ENCODE assay signal across 13 cellular contexts in the genomic region with DNA sequence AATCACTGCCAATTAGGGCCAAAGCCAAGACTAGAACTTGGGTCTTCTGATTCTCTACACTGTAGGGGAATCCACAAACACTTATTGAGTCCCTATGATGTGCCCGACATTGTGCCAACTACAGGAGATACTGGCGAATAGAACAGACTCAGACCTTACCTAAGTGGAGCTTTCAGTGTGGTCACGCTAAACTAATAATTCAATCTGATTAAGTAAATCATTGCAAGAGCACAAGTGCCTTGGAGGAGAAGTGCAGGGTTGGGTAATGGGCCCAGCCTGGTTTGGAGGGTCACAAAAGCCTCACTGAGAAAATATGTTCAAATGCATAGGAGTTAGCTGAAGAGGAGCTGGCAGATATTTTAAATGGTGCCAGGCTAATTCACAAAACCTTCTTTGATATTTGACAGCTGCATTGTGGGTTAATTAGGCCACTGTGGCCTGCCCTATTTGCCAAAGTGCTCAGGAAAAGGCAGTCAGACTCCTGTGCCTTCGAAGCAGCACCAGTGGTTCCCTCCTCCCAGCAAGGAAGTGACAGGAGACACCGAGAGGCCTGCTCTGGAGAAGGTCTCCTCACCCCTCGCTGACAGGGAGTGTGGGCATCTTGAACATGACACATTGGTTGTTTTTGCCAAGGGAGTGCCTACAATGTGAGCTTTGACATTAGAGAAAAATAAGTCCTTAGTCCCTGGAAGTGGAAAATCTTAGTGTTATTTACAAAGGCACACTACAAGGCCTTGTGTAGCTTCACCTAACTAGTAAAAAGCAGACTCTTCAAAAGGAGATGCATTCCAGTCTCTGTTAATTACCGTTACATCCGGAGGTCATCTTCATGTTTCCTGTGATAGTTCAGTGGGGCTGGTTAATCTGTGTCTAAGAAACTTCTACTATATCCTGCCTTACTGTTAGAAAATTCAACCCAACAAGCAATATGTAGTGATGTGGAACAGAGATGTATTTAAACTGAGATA. TPM values are rescaled to one million over a fixed set of nuclear protein-coding genes. Genes with fewer than 3 reads are reported as not detected.
DNase-seq lines count a peak whose midpoint lies in the region; ATAC-seq and TF ChIP-seq lines count a peak whose summit lies in the region.
"Had no signal": no experiment of that assay in that cellular context is flagged by ENCODE, and none has a peak within 500 bp of the region (broad histone marks: within the 10 kb centered on the region; RNA-seq: fewer than 3 reads in every experiment).

No MANE protein-coding gene starts in this region.

- ATAC-seq in left lung = peak; percentile 68
- ATAC-seq in upper lobe of left lung (ENCODE audit: low FRiP score in 2 of 2) = peak; percentile 19 to 63
- no peak for ATAC-seq in HG02763 (IDR thresholded peaks at IDR 0.05; ENCODE audit: unreplicated experiment)
- no peak for ATAC-seq in HG03457 (IDR thresholded peaks at IDR 0.05; ENCODE audit: unreplicated experiment)
- ATAC-seq in GM21576 (IDR thresholded peaks at IDR 0.05; ENCODE audit: unreplicated experiment) = no peak
- ATAC-seq: effector memory CD8-positive, alpha-beta T cell had no signal

- H3K27ac ChIP-seq in left ventricle myocardium inferior (replicated peaks) (peak overlapping the region; percentile 21), ascending aorta (peak overlapping the region; percentile 82 to 84), left lung (peak overlapping the region; percentile 48 to 58), upper lobe of left lung (peak overlapping the region; percentile 36 to 73 (median 62))
- H3K27ac ChIP-seq: skin epidermis had no signal

- WGBS in upper lobe of left lung, 2 donors = 55 to 64% methylated on average over 8 of the region's 8 CpGs

- H3K36me3 ChIP-seq in left ventricle myocardium inferior = no peaks in the 10 kb centered on the region
- no peaks in the 10 kb centered on the region for H3K36me3 ChIP-seq in ascending aorta
- no peaks in the 10 kb centered on the region for H3K36me3 ChIP-seq in left lung
- H3K36me3 ChIP-seq in upper lobe of left lung = peaks cover 0 to 2% (median 0%) of the 10 kb centered on the region in 4 donors

- no peaks in the 10 kb centered on the region for H3K27me3 ChIP-seq in left ventricle myocardium inferior (ENCODE audit: low read depth)
- H3K27me3 ChIP-seq in ascending aorta = no peaks in the 10 kb centered on the region
- H3K27me3 ChIP-seq in left lung = no peaks in the 10 kb centered on the region
- H3K27me3 ChIP-seq in upper lobe of left lung = no peaks in the 10 kb centered on the region

- TF ChIP-seq EP300 in upper lobe of left lung (IDR thresholded peaks at IDR 0.05) = no peak

- no peak overlapping the region for H3K4me3 ChIP-seq in left ventricle myocardium inferior
- no peak overlapping the region for H3K4me3 ChIP-seq in ascending aorta
- no peak overlapping the region for H3K4me3 ChIP-seq in left lung
- no peak overlapping the region for H3K4me3 ChIP-seq in upper lobe of left lung
- H3K4me3 ChIP-seq: skin epidermis had no signal

- intact Hi-C loops in left ventricle myocardium inferior (cut with micrococcal nuclease) (no loop called here), cardiac septum (cut with DNase I) (no loop called here), ascending aorta (cut with DNase I) (no loop called here), left lung (cut with DNase I) (no loop called here)

- DNase-seq in left ventricle myocardium inferior = no peak
- no peak for DNase-seq in cardiac septum (ENCODE audit: low spot score)
- DNase-seq in ascending aorta (ENCODE audit: low spot score in 2 of 2) = peak in 1 of 2 donors; percentile 67
- DNase-seq in left lung = no peak
- DNase-seq in upper lobe of left lung = peak in 1 of 2 donors; percentile 52
- DNase-seq: activated CD4-positive, alpha-beta T cell treated with anti-CD3 and anti-CD28 coated beads, Interleukin-2, amount 10 ng/mL, durations not matched to agents 7 days and 5 days; effector memory CD8-positive, alpha-beta T cell; HFFc6; NCI-H2171 treated with DMSO at 0.1 percent for 48 hours had no signal

- no peak for TF ChIP-seq POLR2A in upper lobe of left lung (IDR thresholded peaks at IDR 0.05)

- H3K4me1 ChIP-seq in left ventricle myocardium inferior = peaks cover 7% of the 10 kb centered on the region
- peaks cover 10 to 36% of the 10 kb centered on the region in 2 donors for H3K4me1 ChIP-seq in ascending aorta
- H3K4me1 ChIP-seq in left lung = peaks cover 5 to 12% of the 10 kb centered on the region in 2 donors
- H3K4me1 ChIP-seq in upper lobe of left lung = peaks cover 7 to 27% (median 20%) of the 10 kb centered on the region in 4 donors

- H3K9me3 ChIP-seq in left ventricle myocardium inferior (replicated peaks) (no peaks in the 10 kb centered on the region), ascending aorta (no peaks in the 10 kb centered on the region), left lung (no peaks in the 10 kb centered on the region), upper lobe of left lung (no peaks in the 10 kb centered on the region)

- TF ChIP-seq CTCF in left ventricle myocardium inferior (IDR thresholded peaks at IDR 0.05; ENCODE audit: borderline replicate concordance) (no peak), ascending aorta (IDR thresholded peaks at IDR 0.05) (no peak), left lung (IDR thresholded peaks at IDR 0.05) (no peak), upper lobe of left lung (IDR thresholded peaks at IDR 0.05) (no peak)

RNA-seq across cellular contexts. Expression of a gene that starts 24.1 kb away (rescaled TPM):
- total RNA-seq in left ventricle myocardium inferior (2.6 TPM), cardiac septum (2.4 TPM), ascending aorta (16.7 TPM), left lung (1 to 10 TPM; 4.4 to 6.8 TPM), upper lobe of left lung (10 to 100 TPM in 2 of 6 donors, 1 to 10 TPM in 4; 2.9 to 29.3 (median 6.6) TPM)

Comparison
In these comparisons a context has a peak if more than half of its experiments do, and no peak if none do; other contexts are left out.
1. H3K27ac ChIP-seq: peak in every context shown above with its lines; median percentile 83 in ascending aorta; 62 in upper lobe of left lung; 53 in left lung; 21 in left ventricle myocardium inferior.
2. ATAC-seq: peak in left lung (single experiment) and upper lobe of left lung (2 of 2); none in HG02763 (single experiment), HG03457 (single experiment) and GM21576 (single experiment).